ENCODE assay signal across 8 cellular contexts in genomic region chr1:100440075-100440809, GRCh38.
A peak's percentile ranks its signal among the peaks of the same experiment; 100 is the strongest.
DNase-seq lines count a peak whose midpoint lies in the region; ATAC-seq, FAIRE-seq and TF ChIP-seq lines count a peak whose summit lies in the region.

No MANE protein-coding gene starts in this region.

- intact Hi-C loops in MCF 10A (cut with micrococcal nuclease): no loop called here

- DNase-seq in GM23338 (ENCODE audit: low spot score) (no peak), UCSD-AML1 (lab: John Stamatoyannopoulos, UW; ENCODE audit: unreplicated experiment) (peak; percentile 14), MCF 10A (ENCODE audit: unreplicated experiment) (no peak), SHP77 treated with DMSO at 0.1 percent for 48 hours (lab: John Stamatoyannopoulos, UW) (no peak)
- DNase-seq in stimulated activated CD4-positive, alpha-beta T cell treated with anti-CD3 and anti-CD28 coated beads, Interleukin-4, amount 100 ng/mL, for 24 hours: peak; percentile 76

- H3K4me3 ChIP-seq in GM23338: no peak overlapping the region

- H3K9me3 Mint-ChIP-seq in GM23338 (no peaks in the 10 kb centered on the region), MCF 10A (ENCODE audit: unreplicated experiment) (no peaks in the 10 kb centered on the region)

- TF ChIP-seq CTCF in GM23338 (conservative IDR thresholded peaks at IDR 0.05; ENCODE audit: low read depth in 2 of 2): no peak
- TF ChIP-seq CTCF in MCF 10A (IDR thresholded peaks at IDR 0.05; ENCODE audit: unreplicated experiment): no peak

- BruUV-seq in MCF 10A (replicated peaks; lab: Mats Ljungman, UMichigan): no TSS peak

- H3K4me1 ChIP-seq in GM23338 (ENCODE audit: insufficient read depth): peaks cover 26% of the 10 kb centered on the region

- H3K27ac Mint-ChIP-seq in GM23338 (peak overlapping the region; percentile 19; the same call in 1 of the 2 replicates), MCF 10A (ENCODE audit: low read depth, unreplicated experiment) (no peak overlapping the region)

- H2AFZ ChIP-seq in GM23338: no peak overlapping the region

- POLR2A ChIA-PET in MCF 10A (lab: Yijun Ruan, JAX): no interaction called here

- H3K4me3 Mint-ChIP-seq in GM23338 (no peak overlapping the region), MCF 10A (ENCODE audit: unreplicated experiment) (no peak overlapping the region)

- H3K27me3 Mint-ChIP-seq in GM23338 (ENCODE audit: insufficient read depth, low read depth, poor library complexity): no peaks in the 10 kb centered on the region
- no peaks in the 10 kb centered on the region for H3K27me3 Mint-ChIP-seq in MCF 10A (ENCODE audit: insufficient read depth, unreplicated experiment)

- peak; percentile 62 for FAIRE-seq in colon (lab: Jason Lieb, UNC)

- CTCF ChIA-PET in MCF 10A (lab: Yijun Ruan, JAX): interaction anchor here (0.8 kb wide), 1 partner anchor 15 kb away, joined by 5 read pairs; no protein-coding TSS in a partner anchor

- H3K36me3 Mint-ChIP-seq in GM23338 (ENCODE audit: low read depth) (no peaks in the 10 kb centered on the region; the same call in 1 of the 3 replicates), MCF 10A (ENCODE audit: insufficient read depth, unreplicated experiment) (no peaks in the 10 kb centered on the region)

- no peaks in the 10 kb centered on the region for H3K9me2 ChIP-seq in GM23338 (ENCODE audit: insufficient read depth)

- no peaks in the 10 kb centered on the region for H3K79me2 ChIP-seq in GM23338 (replicated peaks; ENCODE audit: insufficient read depth)

- H3K27me3 ChIP-seq in GM23338 (ENCODE audit: insufficient read depth): no peaks in the 10 kb centered on the region

- ATAC-seq in GM23338: peak; percentile 64
- ATAC-seq in GM21576 (IDR thresholded peaks at IDR 0.05; ENCODE audit: unreplicated experiment): no peak
- ATAC-seq in HG03196 (IDR thresholded peaks at IDR 0.05; ENCODE audit: unreplicated experiment): no peak

- no peak overlapping the region for H3K4me2 ChIP-seq in GM23338

- H3K4me1 Mint-ChIP-seq in GM23338: peaks cover 28% of the 10 kb centered on the region
- no peaks in the 10 kb centered on the region for H3K4me1 Mint-ChIP-seq in MCF 10A (ENCODE audit: insufficient read depth, unreplicated experiment)

- no peaks in the 10 kb centered on the region for H3K36me3 ChIP-seq in GM23338 (ENCODE audit: insufficient read depth)

- H4K20me1 ChIP-seq in GM23338 (replicated peaks; ENCODE audit: insufficient read depth): no peaks in the 10 kb centered on the region

- peak overlapping the region; percentile 1; the same call in 1 of the 2 replicates for H3K27ac ChIP-seq in GM23338 (ENCODE audit: low read depth)

- H3F3A ChIP-seq in GM23338 (replicated peaks; ENCODE audit: low read depth): no peaks in the 10 kb centered on the region

TF ChIP-seq in GM23338, 12 proteins besides CTCF, POLR2A, EP300 and RAD21 (continues in another document):
- TF ChIP-seq, protein P1, sequence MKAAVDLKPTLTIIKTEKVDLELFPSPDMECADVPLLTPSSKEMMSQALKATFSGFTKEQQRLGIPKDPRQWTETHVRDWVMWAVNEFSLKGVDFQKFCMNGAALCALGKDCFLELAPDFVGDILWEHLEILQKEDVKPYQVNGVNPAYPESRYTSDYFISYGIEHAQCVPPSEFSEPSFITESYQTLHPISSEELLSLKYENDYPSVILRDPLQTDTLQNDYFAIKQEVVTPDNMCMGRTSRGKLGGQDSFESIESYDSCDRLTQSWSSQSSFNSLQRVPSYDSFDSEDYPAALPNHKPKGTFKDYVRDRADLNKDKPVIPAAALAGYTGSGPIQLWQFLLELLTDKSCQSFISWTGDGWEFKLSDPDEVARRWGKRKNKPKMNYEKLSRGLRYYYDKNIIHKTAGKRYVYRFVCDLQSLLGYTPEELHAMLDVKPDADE (IDR thresholded peaks at IDR 0.05): no peak
- TF ChIP-seq NANOG (IDR thresholded peaks at IDR 0.05; ENCODE audit: borderline replicate concordance): no peak
- no peak for TF ChIP-seq ZNF114 (CRISPR knock-in tag; IDR thresholded peaks at IDR 0.05)
- TF ChIP-seq POLR2AphosphoS5 (IDR thresholded peaks at IDR 0.05; ENCODE audit: low read depth): no peak
- TF ChIP-seq, protein P2, sequence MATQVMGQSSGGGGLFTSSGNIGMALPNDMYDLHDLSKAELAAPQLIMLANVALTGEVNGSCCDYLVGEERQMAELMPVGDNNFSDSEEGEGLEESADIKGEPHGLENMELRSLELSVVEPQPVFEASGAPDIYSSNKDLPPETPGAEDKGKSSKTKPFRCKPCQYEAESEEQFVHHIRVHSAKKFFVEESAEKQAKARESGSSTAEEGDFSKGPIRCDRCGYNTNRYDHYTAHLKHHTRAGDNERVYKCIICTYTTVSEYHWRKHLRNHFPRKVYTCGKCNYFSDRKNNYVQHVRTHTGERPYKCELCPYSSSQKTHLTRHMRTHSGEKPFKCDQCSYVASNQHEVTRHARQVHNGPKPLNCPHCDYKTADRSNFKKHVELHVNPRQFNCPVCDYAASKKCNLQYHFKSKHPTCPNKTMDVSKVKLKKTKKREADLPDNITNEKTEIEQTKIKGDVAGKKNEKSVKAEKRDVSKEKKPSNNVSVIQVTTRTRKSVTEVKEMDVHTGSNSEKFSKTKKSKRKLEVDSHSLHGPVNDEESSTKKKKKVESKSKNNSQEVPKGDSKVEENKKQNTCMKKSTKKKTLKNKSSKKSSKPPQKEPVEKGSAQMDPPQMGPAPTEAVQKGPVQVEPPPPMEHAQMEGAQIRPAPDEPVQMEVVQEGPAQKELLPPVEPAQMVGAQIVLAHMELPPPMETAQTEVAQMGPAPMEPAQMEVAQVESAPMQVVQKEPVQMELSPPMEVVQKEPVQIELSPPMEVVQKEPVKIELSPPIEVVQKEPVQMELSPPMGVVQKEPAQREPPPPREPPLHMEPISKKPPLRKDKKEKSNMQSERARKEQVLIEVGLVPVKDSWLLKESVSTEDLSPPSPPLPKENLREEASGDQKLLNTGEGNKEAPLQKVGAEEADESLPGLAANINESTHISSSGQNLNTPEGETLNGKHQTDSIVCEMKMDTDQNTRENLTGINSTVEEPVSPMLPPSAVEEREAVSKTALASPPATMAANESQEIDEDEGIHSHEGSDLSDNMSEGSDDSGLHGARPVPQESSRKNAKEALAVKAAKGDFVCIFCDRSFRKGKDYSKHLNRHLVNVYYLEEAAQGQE (IDR thresholded peaks at IDR 0.05; ENCODE audit: unreplicated experiment): no peak
- TF ChIP-seq CREB1 (CRISPR knock-in tag; IDR thresholded peaks at IDR 0.05; ENCODE audit: low read depth): no peak
- TF ChIP-seq JUNB (IDR thresholded peaks at IDR 0.05; ENCODE audit: unreplicated experiment): no peak
- TF ChIP-seq EZH2 (IDR thresholded peaks at IDR 0.05; ENCODE audit: low read depth, unreplicated experiment): no peak
- no peak for TF ChIP-seq ZNF331 (CRISPR knock-in tag; IDR thresholded peaks at IDR 0.05; ENCODE audit: low read depth)
- TF ChIP-seq EZH2phosphoT487 (IDR thresholded peaks at IDR 0.05; ENCODE audit: unreplicated experiment): no peak

Comparison
In these comparisons a context has a peak if more than half of its experiments do, and no peak if none do; other contexts are left out.
1. DNase-seq: peak in UCSD-AML1 (single experiment) and stimulated activated CD4-positive, alpha-beta T cell treated with anti-CD3 and anti-CD28 coated beads, Interleukin-4, amount 100 ng/mL, for 24 hours (single experiment); none in GM23338 (single experiment), MCF 10A (single experiment) and SHP77 treated with DMSO at 0.1 percent for 48 hours (single experiment).